In the genomic region with DNA sequence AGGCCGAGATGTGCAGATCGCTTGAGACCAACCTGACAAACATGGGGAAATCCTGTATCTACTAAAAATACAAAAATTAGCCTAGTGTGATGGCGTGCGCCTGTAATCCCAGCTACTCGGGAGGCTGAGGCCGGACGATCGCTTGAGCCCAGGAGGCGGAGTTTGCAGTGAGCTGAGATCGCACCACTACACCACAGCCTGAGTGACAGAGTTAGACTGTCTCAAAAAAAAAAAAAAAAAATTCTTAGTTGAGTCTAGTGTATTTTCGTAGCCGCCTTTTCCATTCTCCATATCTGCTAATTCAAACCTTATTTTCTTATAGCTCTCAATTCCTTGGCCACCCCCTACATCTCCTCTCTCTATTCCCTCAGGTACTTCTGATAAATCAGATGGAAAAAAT, we compare ENCODE assay signal across 8 cellular contexts. TPM values are rescaled to one million over a fixed set of nuclear protein-coding genes. Genes with fewer than 3 reads are reported as not detected.
DNase-seq lines count a peak whose midpoint lies in the region; ATAC-seq and TF ChIP-seq lines count a peak whose summit lies in the region.

No MANE protein-coding gene starts in this region.

- peaks cover 2% of the 10 kb centered on the region; the same call in 1 of the 2 replicates for H4K20me1 ChIP-seq in OCI-LY1 (ENCODE audit: insufficient read depth, low read length)

- H3K4me3 ChIP-seq in OCI-LY1 (ENCODE audit: low read depth, low read length, poor library complexity, severe bottlenecking): peak overlapping the region; percentile 87
- H3K4me3 ChIP-seq in iPS-20b (ENCODE audit: low read length): peak overlapping the region; percentile 100

- no peak overlapping the region for H2AFZ ChIP-seq in OCI-LY1 (ENCODE audit: low read length)

- H3K9ac ChIP-seq in OCI-LY1 (ENCODE audit: low read length) (peak overlapping the region; percentile 91), iPS-20b (ENCODE audit: low read depth, low read length) (peak overlapping the region; percentile 97; the same call in 1 of the 2 replicates)

- H3K9me3 ChIP-seq in OCI-LY1 (ENCODE audit: low read length) (no peaks in the 10 kb centered on the region), iPS-20b (ENCODE audit: insufficient read depth, low read depth, low read length) (no peaks in the 10 kb centered on the region)

- no peaks in the 10 kb centered on the region for H3K9me2 ChIP-seq in OCI-LY1 (ENCODE audit: low read depth, low read length)

- no peak for TF ChIP-seq CTCF in OCI-LY1 (IDR thresholded peaks at IDR 0.05; ENCODE audit: low read length)

- H3K27me3 ChIP-seq in OCI-LY1 (ENCODE audit: insufficient read depth, low read length) (no peaks in the 10 kb centered on the region), iPS-20b (ENCODE audit: insufficient read depth, low read length) (no peaks in the 10 kb centered on the region)

- H3F3A ChIP-seq in OCI-LY1 (ENCODE audit: insufficient read depth, low read length): no peaks in the 10 kb centered on the region

- H3K79me2 ChIP-seq in OCI-LY1 (ENCODE audit: insufficient read depth, low read length): peaks cover 80% of the 10 kb centered on the region

- DNase-seq in EL: peak; percentile 37
- DNase-seq in activated naive CD4-positive, alpha-beta T cell treated with anti-CD3 and anti-CD28 coated beads, Interleukin-2, amount 50 U/mL, for 72 hours (ENCODE audit: low spot score in 2 of 2): peak; percentile 49 to 62
- peak; percentile 71 for DNase-seq in stimulated activated CD4-positive, alpha-beta T cell treated with anti-CD3 and anti-CD28 coated beads, Interleukin-1b, Interleukin-23, amount 100 ng/mL, for 48 hours

- peak in 1 of 2 donors; percentile 27 for ATAC-seq in activated naive CD4-positive, alpha-beta T cell treated with anti-CD3 and anti-CD28 coated beads, Interleukin-2, amount 50 U/mL, for 72 hours
- no peak for ATAC-seq in HG02642 (IDR thresholded peaks at IDR 0.05; ENCODE audit: poor library complexity, unreplicated experiment)
- no peak for ATAC-seq in GM18511 (IDR thresholded peaks at IDR 0.05; ENCODE audit: unreplicated experiment)
- ATAC-seq in GM21528 (IDR thresholded peaks at IDR 0.05; ENCODE audit: low FRiP score, unreplicated experiment): no peak

- H3K36me3 Mint-ChIP-seq in activated naive CD4-positive, alpha-beta T cell treated with anti-CD3 and anti-CD28 coated beads, Interleukin-2, amount 50 U/mL, for 72 hours: peaks cover 35 to 48% of the 10 kb centered on the region in 2 donors

- H3K4me2 ChIP-seq in OCI-LY1 (ENCODE audit: low read length): peak overlapping the region; percentile 96

- H3K27ac ChIP-seq in OCI-LY1 (ENCODE audit: low read depth, low read length, poor library complexity, severe bottlenecking): peak overlapping the region; percentile 92
- no peak overlapping the region for H3K27ac ChIP-seq in iPS-20b (ENCODE audit: low read length)

- H3K4me1 ChIP-seq in OCI-LY1 (ENCODE audit: insufficient read depth, low read length, severe bottlenecking) (peaks cover 46% of the 10 kb centered on the region), iPS-20b (ENCODE audit: insufficient read depth, low read length) (peaks cover 7% of the 10 kb centered on the region; the same call in 1 of the 2 replicates)

- H3K36me3 ChIP-seq in OCI-LY1 (ENCODE audit: insufficient read depth, low read length) (peaks cover 41% of the 10 kb centered on the region), iPS-20b (ENCODE audit: insufficient read depth, low read depth, low read length) (peaks cover 11% of the 10 kb centered on the region; the same call in 1 of the 2 replicates)

- H3K27ac Mint-ChIP-seq in activated naive CD4-positive, alpha-beta T cell treated with anti-CD3 and anti-CD28 coated beads, Interleukin-2, amount 50 U/mL, for 72 hours: peak overlapping the region; percentile 100

- no peaks in the 10 kb centered on the region for H3K9me3 Mint-ChIP-seq in activated naive CD4-positive, alpha-beta T cell treated with anti-CD3 and anti-CD28 coated beads, Interleukin-2, amount 50 U/mL, for 72 hours

RNA-seq across cellular contexts. Expression of gene POLR2B, which starts 1.0 kb away (rescaled TPM):
- total RNA-seq in activated naive CD4-positive, alpha-beta T cell treated with anti-CD3 and anti-CD28 coated beads, Interleukin-2, amount 50 U/mL, for 72 hours: 100 to 1,000 TPM; 133 to 142 TPM

RNA-seq across cellular contexts. Expression of gene NOA1, which starts 2.3 kb away (rescaled TPM):
- total RNA-seq in activated naive CD4-positive, alpha-beta T cell treated with anti-CD3 and anti-CD28 coated beads, Interleukin-2, amount 50 U/mL, for 72 hours: 10 to 100 TPM; 31.4 to 31.8 TPM
